Comparison of ENCODE assay signal across 8 cellular contexts in genomic region chr1:103108525-103109150, GRCh38. TPM values are rescaled to one million over a fixed set of nuclear protein-coding genes. Genes with fewer than 3 reads are reported as not detected.
A peak's percentile ranks its signal among the peaks of the same experiment; 100 is the strongest.
DNase-seq lines count a peak whose midpoint lies in the region; ATAC-seq and TF ChIP-seq lines count a peak whose summit lies in the region.

No MANE protein-coding gene starts in this region.

- H2BK15ac ChIP-seq in H9 (ENCODE audit: low read depth, low read length), result no peak overlapping the region

- H2BK5ac ChIP-seq in H9 (ENCODE audit: insufficient read length, low read length), result no peak overlapping the region

- no peak overlapping the region for H3K4ac ChIP-seq in H9 (ENCODE audit: low read depth, low read length)

- H3K4me2 ChIP-seq in H9 (ENCODE audit: insufficient read depth, insufficient read length, low read length), result peak overlapping the region; percentile 93
- H3K4me2 ChIP-seq in skeletal muscle satellite cell (ENCODE audit: low read length), result peak overlapping the region; percentile 93

- H3K4me1 ChIP-seq in H9 (ENCODE audit: insufficient read depth, low read length) (no peaks in the 10 kb centered on the region), skeletal muscle satellite cell (ENCODE audit: control insufficient read depth, insufficient read depth, low read length) (peaks cover 42% of the 10 kb centered on the region), SJCRH30 (peaks cover 16% of the 10 kb centered on the region)

- H3K79me1 ChIP-seq in H9 (ENCODE audit: insufficient read depth, low read depth, low read length, poor library complexity, severe bottlenecking), result no peaks in the 10 kb centered on the region

- no peak overlapping the region for H4K8ac ChIP-seq in H9 (replicated peaks; ENCODE audit: insufficient read length, low read depth, low read length)

- no peak overlapping the region for H3K18ac ChIP-seq in H9 (ENCODE audit: insufficient read length, low read depth, low read length)

- H4K5ac ChIP-seq in H9 (ENCODE audit: insufficient read length, low read depth, low read length), result no peak overlapping the region

- H3K27me3 Mint-ChIP-seq in H9 (ENCODE audit: low read depth), result peaks cover 10% of the 10 kb centered on the region
- H3K27me3 Mint-ChIP-seq in T-cell, result peaks cover 21 to 27% of the 10 kb centered on the region in 2 donors

- H4K91ac ChIP-seq in H9 (ENCODE audit: insufficient read length, low read depth, low read length), result no peak overlapping the region

- H3T11ph ChIP-seq in H9 (ENCODE audit: low read length), result no peak overlapping the region

- H3K14ac ChIP-seq in H9 (ENCODE audit: insufficient read depth, low read length), result peak overlapping the region; percentile 25; the same call in 1 of the 2 replicates

- WGBS in H9 (ENCODE audit: extremely low coverage, insufficient read length, low lambda C conversion rate), result no CpG with 5 or more reads among the region's 27 CpGs

- TF ChIP-seq CTCF in H9 (conservative IDR thresholded peaks at IDR 0.05) (no peak), coronary artery (IDR thresholded peaks at IDR 0.05) (no peak), kidney epithelial cell (IDR thresholded peaks at IDR 0.05; ENCODE audit: insufficient read depth, low read length, poor library complexity, severe bottlenecking) (no peak)

- peaks cover 27 to 32% of the 10 kb centered on the region in 2 experiments for H3K4me1 Mint-ChIP-seq in H9
- peaks cover 8 to 15% (median 14%) of the 10 kb centered on the region in 3 donors for H3K4me1 Mint-ChIP-seq in T-cell

- H3K9me3 Mint-ChIP-seq in H9 (no peaks in the 10 kb centered on the region), T-cell (no peaks in the 10 kb centered on the region)

- peak overlapping the region; percentile 85 to 95 for H3K4me3 Mint-ChIP-seq in H9
- no peak overlapping the region for H3K4me3 Mint-ChIP-seq in T-cell

- CTCF ChIA-PET in T-cell (lab: Charles Lee), result no interaction called here

- H3K36me3 ChIP-seq in kidney epithelial cell (ENCODE audit: control insufficient read depth, insufficient read depth, low read length), result no peaks in the 10 kb centered on the region
- H3K36me3 ChIP-seq in skeletal muscle satellite cell (ENCODE audit: insufficient read depth, low read length), result no peaks in the 10 kb centered on the region
- H3K36me3 ChIP-seq in SJCRH30, result no peaks in the 10 kb centered on the region

- H3K27ac ChIP-seq in H9 (ENCODE audit: insufficient read length, low read depth, low read length), result no peak overlapping the region
- H3K27ac ChIP-seq in coronary artery, result no peak overlapping the region
- H3K27ac ChIP-seq in SJCRH30, result no peak overlapping the region

- peak overlapping the region; percentile 86 for H2AFZ ChIP-seq in H9 (ENCODE audit: low read length)

- DNase-seq in H9, result peak; percentile 93
- no peak for DNase-seq in coronary artery (ENCODE audit: low spot score)
- no peak for DNase-seq in kidney epithelial cell (ENCODE audit: low read depth)
- DNase-seq in SJCRH30, result no peak
- DNase-seq in T-cell, result no peak
- DNase-seq in activated effector memory CD4-positive, alpha-beta T cell treated with anti-CD3 and anti-CD28 coated beads, Interleukin-2, amount 50 U/mL, for 16 hours, result no peak

- no peak overlapping the region for H2BK12ac ChIP-seq in H9 (ENCODE audit: insufficient read length, low read depth, low read length)

- peak overlapping the region; percentile 61 for H3K9ac ChIP-seq in H9 (ENCODE audit: extremely low read depth, insufficient read length, low read length)
- peak overlapping the region; percentile 34 for H3K9ac ChIP-seq in skeletal muscle satellite cell (ENCODE audit: low read depth, low read length)

- no peak overlapping the region; a peak in 1 of 7 replicates for H3K27ac Mint-ChIP-seq in H9
- H3K27ac Mint-ChIP-seq in T-cell, result no peak overlapping the region

- ATAC-seq in GM19452 (IDR thresholded peaks at IDR 0.05; ENCODE audit: unreplicated experiment) (no peak), T-cell (replicated peaks in 1 of 4) (no peak)

- H3K4me3 ChIP-seq in coronary artery (peak overlapping the region; percentile 69), kidney epithelial cell (ENCODE audit: low read depth, low read length) (peak overlapping the region; percentile 37), skeletal muscle satellite cell (ENCODE audit: low read length) (peak overlapping the region; percentile 82), SJCRH30 (no peak overlapping the region)

- H3K9me3 ChIP-seq in H9 (ENCODE audit: control insufficient read depth, low read depth, low read length), result no peaks in the 10 kb centered on the region
- H3K9me3 ChIP-seq in skeletal muscle satellite cell (replicated peaks; ENCODE audit: low read length), result no peaks in the 10 kb centered on the region
- no peaks in the 10 kb centered on the region for H3K9me3 ChIP-seq in SJCRH30 (replicated peaks)

- no peak overlapping the region for H3K56ac ChIP-seq in H9 (ENCODE audit: insufficient read length, low read depth, low read length)

- H3K79me2 ChIP-seq in H9 (ENCODE audit: insufficient read depth, low read length), result no peaks in the 10 kb centered on the region

- no peak overlapping the region for H2BK20ac ChIP-seq in H9 (ENCODE audit: low read depth, low read length, poor library complexity, severe bottlenecking)

- H2AK5ac ChIP-seq in H9 (ENCODE audit: insufficient read length, low read length), result no peak overlapping the region

- POLR2A ChIA-PET in T-cell (lab: Charles Lee), result no interaction called here

- H3K23me2 ChIP-seq in H9 (ENCODE audit: insufficient read length, low read depth, low read length, poor library complexity, severe bottlenecking), result peaks cover 13% of the 10 kb centered on the region

- no peak overlapping the region for H3K23ac ChIP-seq in H9 (ENCODE audit: insufficient read length, low read depth, low read length)

- no peak overlapping the region for H2BK120ac ChIP-seq in H9 (ENCODE audit: low read depth, low read length, poor library complexity, severe bottlenecking)

- H3K36me3 Mint-ChIP-seq in H9 (ENCODE audit: insufficient read depth in 1 of 3, low read depth in 3 of 3), result no peaks in the 10 kb centered on the region
- H3K36me3 Mint-ChIP-seq in T-cell, result no peaks in the 10 kb centered on the region

- no peaks in the 10 kb centered on the region for H3K27me3 ChIP-seq in H9 (ENCODE audit: insufficient read depth, low read length)
- no peaks in the 10 kb centered on the region for H3K27me3 ChIP-seq in kidney epithelial cell (ENCODE audit: control insufficient read depth, insufficient read depth, low read length)
- no peaks in the 10 kb centered on the region for H3K27me3 ChIP-seq in skeletal muscle satellite cell (ENCODE audit: control insufficient read depth, insufficient read depth, low read length)
- no peaks in the 10 kb centered on the region for H3K27me3 ChIP-seq in SJCRH30

- peaks cover 2% of the 10 kb centered on the region for H4K20me1 ChIP-seq in H9 (ENCODE audit: control insufficient read depth, insufficient read depth, insufficient read length)

RNA-seq across cellular contexts. Expression of gene COL11A1, which starts 0.3 kb away (rescaled TPM):
- total RNA-seq in H9 (2021) (7.0 and 7.5 TPM in 2 replicates), kidney epithelial cell (0.38 and 0.48 TPM in 2 replicates), T-cell (under 1 TPM in 2 of 5 donors, not detected in 3; 0.07 to 0.13 TPM)
- total RNA-seq in skeletal muscle satellite cell (2012; rRNA removed), result 10.4 and 23.8 TPM in 2 replicates
- total RNA-seq in SJCRH30 (2014; rRNA removed; shearing (Covaris generic)), result 0.35 TPM in 1 of 2 replicates, not detected in the other

Comparison
In these comparisons a context has a peak if more than half of its experiments do, and no peak if none do; other contexts are left out.
1. H3K4me3 Mint-ChIP-seq: peak in H9 (2 of 2); none in T-cell (0 of 3).